Comparison of ENCODE assay signal across 8 cellular contexts in genomic region chr7:8295638-8296361, GRCh38. TPM values are rescaled to one million over a fixed set of nuclear protein-coding genes. Genes with fewer than 3 reads are reported as not detected.
DNase-seq lines count a peak whose midpoint lies in the region; ATAC-seq and TF ChIP-seq lines count a peak whose summit lies in the region.

No MANE protein-coding gene starts in this region.

- no peak overlapping the region for H3K27ac ChIP-seq in upper lobe of left lung

- H3K9me3 Mint-ChIP-seq in T-cell (no peaks in the 10 kb centered on the region), memory B cell (no peaks in the 10 kb centered on the region)

- in situ Hi-C loops in Caki2 (cut with HindIII; ENCODE audit: low pct_unique_long_range_greater_than_20kb, low sequenced_read_pairs) = no loop called here

- H3K36me3 ChIP-seq in endocrine pancreas (ENCODE audit: control insufficient read depth, insufficient read depth, low read length) = no peaks in the 10 kb centered on the region
- no peaks in the 10 kb centered on the region for H3K36me3 ChIP-seq in upper lobe of left lung

- no peaks in the 10 kb centered on the region for H3K27me3 ChIP-seq in endocrine pancreas (ENCODE audit: control insufficient read depth, insufficient read depth, low read length)
- no peaks in the 10 kb centered on the region for H3K27me3 ChIP-seq in upper lobe of left lung

- TF ChIP-seq POLR2A in upper lobe of left lung (IDR thresholded peaks at IDR 0.05) = no peak

- H3K4me3 ChIP-seq in endocrine pancreas (ENCODE audit: control insufficient read depth, insufficient read depth, low read length) = peak overlapping the region; percentile 50
- H3K4me3 ChIP-seq in upper lobe of left lung = no peak overlapping the region

- peaks cover 16 to 20% of the 10 kb centered on the region in 2 donors for H3K27me3 Mint-ChIP-seq in T-cell
- H3K27me3 Mint-ChIP-seq in memory B cell = peaks cover 6% of the 10 kb centered on the region

- H3K36me3 Mint-ChIP-seq in T-cell = no peaks in the 10 kb centered on the region
- H3K36me3 Mint-ChIP-seq in memory B cell = no peaks in the 10 kb centered on the region

- H3K4me1 Mint-ChIP-seq in T-cell = peaks cover 0 to 3% (median 3%) of the 10 kb centered on the region in 3 donors
- H3K4me1 Mint-ChIP-seq in memory B cell = peaks cover 2% of the 10 kb centered on the region

- H3K9me3 ChIP-seq in endocrine pancreas (ENCODE audit: control insufficient read depth, low read length) (no peaks in the 10 kb centered on the region), upper lobe of left lung (no peaks in the 10 kb centered on the region)

- no peak overlapping the region for H3K9ac ChIP-seq in endocrine pancreas (ENCODE audit: control insufficient read depth, insufficient read depth, low read length)

- H3K4me1 ChIP-seq in endocrine pancreas (ENCODE audit: control insufficient read depth, insufficient read depth, low read length) (no peaks in the 10 kb centered on the region), upper lobe of left lung (peaks cover 0 to 6% (median 2%) of the 10 kb centered on the region in 4 donors)

- TF ChIP-seq EP300 in upper lobe of left lung (IDR thresholded peaks at IDR 0.05) = no peak

- peak; percentile 71 to 90 (median 80) for TF ChIP-seq CTCF in upper lobe of left lung (IDR thresholded peaks at IDR 0.05)

- H3K4me3 Mint-ChIP-seq in T-cell (no peak overlapping the region), memory B cell (no peak overlapping the region)

- CTCF ChIA-PET in T-cell (lab: Charles Lee) = interaction anchor here (0.5 to 1.7 kb wide), 23 partner anchors 10 to 1194 kb away, joined by 3 to 14 read pairs (median 4); no protein-coding TSS in a partner anchor

- DNase-seq in Caki2 (ENCODE audit: low read depth) = peak; percentile 56
- peak; percentile 66 to 83 for DNase-seq in NCI-H1930 (lab: John Stamatoyannopoulos, UW)
- DNase-seq in T-cell = peak in 19 of 34 experiments; percentile 1 to 40 (median 9)
- DNase-seq in memory B cell (ENCODE audit: low spot score in 2 of 2) = peak in 1 of 2 donors; percentile 36
- DNase-seq in upper lobe of left lung = peak in 1 of 2 donors; percentile 30

- 40 to 43% methylated on average over 6 of the region's 6 CpGs for WGBS in upper lobe of left lung, 2 donors

- POLR2A ChIA-PET in T-cell (lab: Charles Lee) = no interaction called here

- H3K27ac Mint-ChIP-seq in T-cell = no peak overlapping the region
- H3K27ac Mint-ChIP-seq in memory B cell = no peak overlapping the region

- peak; percentile 99 for ATAC-seq in GM18909 (IDR thresholded peaks at IDR 0.05; ENCODE audit: poor library complexity, unreplicated experiment)
- peak; percentile 97 for ATAC-seq in HG03066 (IDR thresholded peaks at IDR 0.05; ENCODE audit: low read depth, unreplicated experiment)
- peak; percentile 65 to 78 (median 71) for ATAC-seq in T-cell (replicated peaks in 1 of 4)
- ATAC-seq in memory B cell (ENCODE audit: low read depth) = peak; percentile 92
- peak; percentile 85 to 92 for ATAC-seq in upper lobe of left lung (ENCODE audit: low FRiP score in 2 of 2)

RNA-seq across cellular contexts. Expression of gene ICA1, which starts 33.8 kb away (rescaled TPM):
- 2.1 and 12.5 TPM in 2 replicates for total RNA-seq in Caki2 (2014; rRNA removed; shearing (Covaris generic); ENCODE audit: low replicate concordance)
- total RNA-seq in T-cell (1 to 10 TPM in 3 of 5 donors, under 1 TPM in 2; 0.82 to 2.4 (median 1.1) TPM), upper lobe of left lung (10 to 100 TPM; 19.3 to 85.4 (median 44.6) TPM)
